Comparison of ENCODE assay signal across 8 cellular contexts in the genomic region with DNA sequence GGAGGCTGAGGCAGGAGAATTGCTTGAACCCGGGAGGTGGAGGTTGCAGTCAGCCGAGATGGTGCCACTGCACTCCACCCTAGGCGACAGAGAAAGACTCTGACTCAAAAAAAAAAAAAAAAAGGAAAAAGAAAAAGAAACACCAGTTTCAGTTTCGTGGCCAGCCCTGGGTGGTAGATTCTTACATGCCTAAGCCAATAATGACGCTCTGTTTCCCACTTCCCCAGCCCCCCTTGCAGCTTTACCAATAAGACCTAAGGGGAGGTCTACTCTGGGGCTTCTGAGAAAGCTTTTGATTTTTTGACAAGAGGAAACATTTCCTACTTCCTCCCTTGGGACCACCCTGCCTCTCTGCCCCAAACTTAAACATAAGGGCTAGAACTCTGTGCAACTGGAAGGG. TPM values are rescaled to one million over a fixed set of nuclear protein-coding genes. Genes with fewer than 3 reads are reported as not detected.
DNase-seq lines count a peak whose midpoint lies in the region; ATAC-seq and TF ChIP-seq lines count a peak whose summit lies in the region.

No MANE protein-coding gene starts in this region.

- H3K27me3 Mint-ChIP-seq in neural crest cell (ENCODE audit: low read depth) = no peaks in the 10 kb centered on the region

- no TSS peak for BruUV-seq in PC-3 (replicated peaks; lab: Mats Ljungman, UMichigan)

- no peak overlapping the region for H3K9ac ChIP-seq in PC-3 (ENCODE audit: low read length)

- H3K9me3 ChIP-seq in PC-3 (ENCODE audit: low read length) = no peaks in the 10 kb centered on the region

- intact Hi-C loops in PC-3 (cut with micrococcal nuclease) = no loop called here

- no peaks in the 10 kb centered on the region for H3K9me2 ChIP-seq in PC-3 (replicated peaks; ENCODE audit: low read length)

- no peak overlapping the region for H3K27ac ChIP-seq in PC-3 (ENCODE audit: low read length)

- H3K4me2 ChIP-seq in PC-3 (ENCODE audit: low read length) = no peak overlapping the region

- no peaks in the 10 kb centered on the region for H3K36me3 ChIP-seq in PC-3 (ENCODE audit: low read depth, low read length)

- H3K4me1 ChIP-seq in PC-3 (ENCODE audit: insufficient read depth, low read length) = peaks cover 26% of the 10 kb centered on the region

- POLR2A ChIA-PET in PC-3 (lab: Charles Lee; ENCODE audit: unreplicated experiment) = no interaction called here

- H3K79me2 ChIP-seq in PC-3 (ENCODE audit: low read length) = no peaks in the 10 kb centered on the region

- no peaks in the 10 kb centered on the region for H4K20me1 ChIP-seq in PC-3 (ENCODE audit: low read length)

- no peaks in the 10 kb centered on the region for H3K9me3 Mint-ChIP-seq in neural crest cell

- H3K4me3 ChIP-seq in GM12865 (ENCODE audit: low read depth, low read length) (no peak overlapping the region), PC-3 (ENCODE audit: low read length) (no peak overlapping the region)

- H3K27me3 ChIP-seq in PC-3 (ENCODE audit: low read length) = no peaks in the 10 kb centered on the region

- no peak overlapping the region for H2AFZ ChIP-seq in PC-3 (ENCODE audit: low read length)

- no peak overlapping the region for H3K4me3 Mint-ChIP-seq in neural crest cell

- no peaks in the 10 kb centered on the region for H3K36me3 Mint-ChIP-seq in neural crest cell (ENCODE audit: low read depth)

- CTCF ChIA-PET in PC-3 (lab: Charles Lee) = no interaction called here

- TF ChIP-seq CTCF in GM12865 (IDR thresholded peaks at IDR 0.05; ENCODE audit: insufficient read depth, low read depth, low read length, missing control alignments) = no peak
- TF ChIP-seq CTCF in neural crest cell (conservative IDR thresholded peaks at IDR 0.05) = no peak
- no peak for TF ChIP-seq CTCF in PC-3 (conservative IDR thresholded peaks at IDR 0.05; ENCODE audit: low read depth, low read length)

- ATAC-seq in HG03575 (IDR thresholded peaks at IDR 0.05; ENCODE audit: extremely low read depth, insufficient number of reproducible peaks, low FRiP score, unreplicated experiment) (peak; percentile 61), PC-3 (no peak), esophagus mucosa (no peak)

- H3K4me1 Mint-ChIP-seq in neural crest cell = peaks cover 14% of the 10 kb centered on the region

- peak overlapping the region; percentile 44 for H3K27ac Mint-ChIP-seq in neural crest cell (ENCODE audit: unreplicated experiment)

- DNase-seq in GM12865 (ENCODE audit: low read depth) (peak; percentile 72), neural crest cell (ENCODE audit: low read depth, low spot score) (no peak), NCI-H146 treated with DMSO at 0.1 percent for 48 hours (lab: John Stamatoyannopoulos, UW; ENCODE audit: unreplicated experiment) (no peak), PC-3 (no peak), DMS53 treated with DMSO at 0.1 percent for 48 hours (lab: John Stamatoyannopoulos, UW; ENCODE audit: unreplicated experiment) (no peak)
- DNase-seq in activated CD8-positive, alpha-beta memory T cell treated with anti-CD3 and anti-CD28 coated beads, Interleukin-2, amount 50 U/mL, for 4 hours = peak; percentile 60

- H3F3A ChIP-seq in PC-3 (ENCODE audit: low read length, unreplicated experiment) = no peaks in the 10 kb centered on the region

RNA-seq across cellular contexts. Expression of gene PTPRJ, which starts 30.0 kb away (rescaled TPM):
- 24.3 and 25.5 TPM in 2 replicates for total RNA-seq in neural crest cell
- 10.5 and 12.8 TPM in 2 replicates for total RNA-seq in PC-3 (2014; rRNA removed)
- total RNA-seq in esophagus mucosa = 2.0 TPM

Comparison
In these comparisons a context has a peak if more than half of its experiments do, and no peak if none do; other contexts are left out.
1. DNase-seq: peak in GM12865 (single experiment) and activated CD8-positive, alpha-beta memory T cell treated with anti-CD3 and anti-CD28 coated beads, Interleukin-2, amount 50 U/mL, for 4 hours (single experiment); none in neural crest cell (single experiment), NCI-H146 treated with DMSO at 0.1 percent for 48 hours (single experiment), PC-3 (single experiment) and DMS53 treated with DMSO at 0.1 percent for 48 hours (single experiment).